Comparison of ENCODE assay signal across 28 cellular contexts in the genomic region with DNA sequence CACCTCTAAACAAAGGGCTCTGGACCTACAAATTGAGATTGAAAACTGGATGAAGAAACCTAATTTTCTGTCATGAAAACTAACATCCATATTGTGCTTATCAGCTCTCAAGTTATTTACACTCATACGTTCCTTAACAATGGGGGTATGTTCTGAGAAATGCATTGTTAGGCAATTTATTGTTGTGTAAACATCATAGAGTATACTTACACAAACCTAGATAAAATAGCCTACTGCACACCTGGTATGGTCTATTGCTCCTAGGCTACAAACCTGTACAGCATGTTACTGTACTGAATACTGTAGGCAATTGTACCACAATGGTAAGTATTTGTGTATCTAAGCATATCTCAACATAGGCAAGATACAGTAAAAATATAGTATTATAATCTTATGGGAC.
"Had no signal": no experiment of that assay in that cellular context is flagged by ENCODE, and none has a peak within 500 bp of the region (broad histone marks: within the 10 kb centered on the region; RNA-seq: fewer than 3 reads in every experiment).

No MANE protein-coding gene starts in this region.

- H3K4me3 Mint-ChIP-seq: natural killer cell; nephron; neural progenitor cell; stimulated activated effector memory CD8-positive, alpha-beta T cell treated with anti-CD3 and anti-CD28 coated beads, Interleukin-12 subunit alpha, Interleukin-12 subunit beta, amount 100 ng/mL, for 72 hours; stimulated activated naive B cell treated with anti-CD40 and anti-IgM and Interleukin-4, amounts not matched to agents 10 μg/mL and 1 μg/mL and 100 μg/mL, for 72 hours; stimulated activated naive CD8-positive, alpha-beta T cell treated with anti-CD3 and anti-CD28 coated beads, Interleukin-15, Interleukin-2, amounts not matched to agents 100 ng/mL and 50 ng/mL, for 24 hours; type B pancreatic cell had no signal

- H3K4me1 Mint-ChIP-seq: nephron; stimulated activated effector memory CD8-positive, alpha-beta T cell treated with anti-CD3 and anti-CD28 coated beads, Interleukin-12 subunit alpha, Interleukin-12 subunit beta, amount 100 ng/mL, for 72 hours; stimulated activated naive B cell treated with anti-CD40 and anti-IgM and Interleukin-4, amounts not matched to agents 10 μg/mL and 1 μg/mL and 100 μg/mL, for 72 hours had no signal

- H3K36me3 ChIP-seq: neural progenitor cell, ovary, right lobe of liver, sigmoid colon, stomach, thoracic aorta, thyroid gland, tibial nerve, upper lobe of right lung, uterus had no signal

- H3K4me1 ChIP-seq: neural progenitor cell, parathyroid adenoma, psoas muscle, right lobe of liver, sigmoid colon, stomach, thyroid gland, tibial nerve, upper lobe of right lung, uterus had no signal

- H3K4me3 ChIP-seq: neural progenitor cell, ovary, psoas muscle, right lobe of liver, sigmoid colon, stomach, thoracic aorta, thyroid gland, tibial nerve, upper lobe of right lung, uterus had no signal

- H3K79me2 ChIP-seq: parathyroid adenoma had no signal

- H3K9me3 ChIP-seq: ovary, psoas muscle, right lobe of liver, sigmoid colon, stomach, thoracic aorta, thyroid gland, tibial nerve, upper lobe of right lung, uterus had no signal

- H2AFZ ChIP-seq: neural progenitor cell, parathyroid adenoma had no signal

- H3K27ac Mint-ChIP-seq: natural killer cell; nephron; neural progenitor cell; progenitor cell of endocrine pancreas; stimulated activated effector memory CD8-positive, alpha-beta T cell treated with anti-CD3 and anti-CD28 coated beads, Interleukin-12 subunit alpha, Interleukin-12 subunit beta, amount 100 ng/mL, for 72 hours; stimulated activated naive B cell treated with anti-CD40 and anti-IgM and Interleukin-4, amounts not matched to agents 10 μg/mL and 1 μg/mL and 100 μg/mL, for 72 hours; stimulated activated naive CD8-positive, alpha-beta T cell treated with anti-CD3 and anti-CD28 coated beads, Interleukin-15, Interleukin-2, amounts not matched to agents 100 ng/mL and 50 ng/mL, for 24 hours; type B pancreatic cell had no signal

- H3K27me3 ChIP-seq: neural progenitor cell, ovary, right lobe of liver, sigmoid colon, stomach, thyroid gland, tibial nerve, upper lobe of right lung, uterus had no signal

- H3K9me3 Mint-ChIP-seq: natural killer cell; nephron; neural progenitor cell; stimulated activated effector memory CD8-positive, alpha-beta T cell treated with anti-CD3 and anti-CD28 coated beads, Interleukin-12 subunit alpha, Interleukin-12 subunit beta, amount 100 ng/mL, for 72 hours; stimulated activated naive B cell treated with anti-CD40 and anti-IgM and Interleukin-4, amounts not matched to agents 10 μg/mL and 1 μg/mL and 100 μg/mL, for 72 hours; stimulated activated naive CD8-positive, alpha-beta T cell treated with anti-CD3 and anti-CD28 coated beads, Interleukin-15, Interleukin-2, amounts not matched to agents 100 ng/mL and 50 ng/mL, for 24 hours had no signal

- H3K4me2 ChIP-seq: neural progenitor cell had no signal

- H3K9ac ChIP-seq: neural progenitor cell, parathyroid adenoma had no signal

- H3K36me3 Mint-ChIP-seq: natural killer cell; neural progenitor cell; stimulated activated effector memory CD8-positive, alpha-beta T cell treated with anti-CD3 and anti-CD28 coated beads, Interleukin-12 subunit alpha, Interleukin-12 subunit beta, amount 100 ng/mL, for 72 hours; stimulated activated naive B cell treated with anti-CD40 and anti-IgM and Interleukin-4, amounts not matched to agents 10 μg/mL and 1 μg/mL and 100 μg/mL, for 72 hours; type B pancreatic cell had no signal

- ATAC-seq: natural killer cell; psoas muscle; right cardiac atrium; right lobe of liver; stimulated activated effector memory CD8-positive, alpha-beta T cell treated with anti-CD3 and anti-CD28 coated beads, Interleukin-12 subunit alpha, Interleukin-12 subunit beta, amount 100 ng/mL, for 72 hours; stimulated activated naive B cell treated with anti-CD40 and anti-IgM and Interleukin-4, amounts not matched to agents 10 μg/mL and 1 μg/mL and 100 μg/mL, for 72 hours; upper lobe of right lung had no signal

- H3K27me3 Mint-ChIP-seq: stimulated activated naive CD8-positive, alpha-beta T cell treated with anti-CD3 and anti-CD28 coated beads, Interleukin-15, Interleukin-2, amounts not matched to agents 100 ng/mL and 50 ng/mL, for 24 hours; type B pancreatic cell had no signal

- H3K27ac ChIP-seq: neural progenitor cell, ovary, parathyroid adenoma, psoas muscle, right lobe of liver, sigmoid colon, stomach, thoracic aorta, thyroid gland, tibial nerve, upper lobe of right lung, uterus had no signal

- DNase-seq: natural killer cell; occipital lobe; ovary; posterior cingulate gyrus; psoas muscle; right cardiac atrium; right lobe of liver; sigmoid colon; small intestine; stimulated activated CD4-positive, alpha-beta T cell treated with anti-CD3 and anti-CD28 coated beads, Interleukin-15, amount 100 ng/mL, for 24 hours; stimulated activated CD4-positive, alpha-beta T cell treated with anti-CD3 and anti-CD28 coated beads, Interleukin-2, amount 100 ng/mL, for 24 hours; stimulated activated CD4-positive, alpha-beta T cell treated with anti-CD3 and anti-CD28 coated beads, Interleukin-2, amount 100 ng/mL, for 48 hours; stimulated activated CD4-positive, alpha-beta T cell treated with anti-CD3 and anti-CD28 coated beads, Interleukin-4, amount 100 ng/mL, for 24 hours; stimulated activated naive B cell treated with anti-CD40 and anti-IgM and Interleukin-4, amounts not matched to agents 10 μg/mL and 1 μg/mL and 100 μg/mL, for 72 hours; stimulated activated naive CD4-positive, alpha-beta T cell treated with Interleukin-2 at 50 U/mL for 16 hours; stomach; thyroid gland; upper lobe of right lung; uterus had no signal
